ENCODE assay signal across 24 cellular contexts in genomic region chr12:83477706-83478105, GRCh38.
"Had no signal": no experiment of that assay in that cellular context is flagged by ENCODE, and none has a peak within 500 bp of the region (broad histone marks: within the 10 kb centered on the region; RNA-seq: fewer than 3 reads in every experiment).

No MANE protein-coding gene starts in this region.

- H3K4me1 ChIP-seq: gastrocnemius medialis, left lung, prostate gland, spleen, upper lobe of left lung, vagina had no signal

- H3K27me3 ChIP-seq: gastrocnemius medialis, left lung, pancreas, spleen, upper lobe of left lung, vagina had no signal

- H3K36me3 ChIP-seq: gastrocnemius medialis, left lung, pancreas, prostate gland, spleen, upper lobe of left lung, vagina had no signal

- DNase-seq: activated CD4-positive, alpha-beta T cell treated with anti-CD3 and anti-CD28 coated beads for 4 hours; activated CD4-positive, alpha-beta T cell treated with anti-CD3 and anti-CD28 coated beads, Interleukin-2, amount 50 U/mL, for 4 hours; activated CD4-positive, CD25-positive, alpha-beta regulatory T cell; activated gamma-delta T cell; activated naive CD8-positive, alpha-beta T cell treated with anti-CD3 and anti-CD28 coated beads, Interleukin-2, amount 50 U/mL, for 24 hours; activated T-cell treated with anti-CD3 and anti-CD28 coated beads, Interleukin-2, amount 50 U/mL, for 1 hour; amygdala; dermis blood vessel endothelial cell; effector CD4-positive, alpha-beta T cell; gastrocnemius medialis; glutamatergic neuron; hypothalamus; immature natural killer cell; left lung; naive thymus-derived CD4-positive, alpha-beta T cell; nucleus accumbens; pancreas; retina; spleen; substantia nigra; T-helper 1 cell; upper lobe of left lung had no signal

- H3K27ac ChIP-seq: gastrocnemius medialis, left lung, pancreas, prostate gland, spleen, upper lobe of left lung, vagina had no signal

- H3K9me3 ChIP-seq: gastrocnemius medialis, pancreas, prostate gland, upper lobe of left lung, vagina had no signal

- H3K4me3 ChIP-seq: gastrocnemius medialis, left lung, pancreas, prostate gland, spleen, upper lobe of left lung, vagina had no signal

- ATAC-seq: activated naive CD8-positive, alpha-beta T cell treated with anti-CD3 and anti-CD28 coated beads, Interleukin-2, amount 50 U/mL, for 24 hours; gastrocnemius medialis; left lung; naive thymus-derived CD4-positive, alpha-beta T cell; pancreas had no signal
